Comparison of ENCODE assay signal across 8 cellular contexts in the genomic region with DNA sequence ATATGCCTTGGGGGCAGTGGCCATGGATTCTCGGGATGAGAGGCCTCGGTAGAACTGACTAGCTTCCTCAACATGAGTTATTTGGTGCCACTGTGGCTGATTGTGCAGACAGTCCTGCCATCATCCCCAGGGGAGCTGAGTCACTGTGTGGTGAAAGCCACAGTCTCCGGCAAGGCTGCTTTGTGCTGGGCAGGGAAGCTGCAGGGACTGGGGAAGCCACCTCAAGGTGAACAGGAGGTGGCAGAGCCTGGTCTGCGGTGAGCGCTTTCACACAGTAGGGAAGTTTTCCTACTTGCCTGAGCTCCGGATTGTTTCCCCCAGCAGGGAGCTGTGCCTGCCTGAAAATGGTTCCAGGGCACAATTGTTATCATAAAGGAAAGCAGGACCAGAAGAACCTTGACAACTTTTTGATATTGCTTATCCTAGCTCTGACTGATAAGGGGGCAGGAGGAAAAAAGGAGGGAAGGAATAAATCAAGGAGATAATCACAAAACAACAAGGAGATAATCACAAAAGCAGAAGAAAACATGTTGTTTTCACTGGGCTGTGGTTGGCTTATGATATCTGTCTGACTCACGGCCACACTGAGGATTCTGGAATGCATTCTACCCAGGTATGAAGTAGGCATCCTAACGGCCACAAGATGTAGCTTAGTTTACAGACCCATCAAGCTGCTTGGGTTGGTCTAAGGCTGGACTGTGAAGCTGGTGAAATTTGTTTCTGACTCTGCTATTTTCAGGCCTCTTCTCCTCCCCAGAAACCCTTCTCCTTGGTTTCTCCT. TPM values are rescaled to one million over a fixed set of nuclear protein-coding genes. Genes with fewer than 3 reads are reported as not detected.
A peak's percentile ranks its signal among the peaks of the same experiment; 100 is the strongest.
DNase-seq lines count a peak whose midpoint lies in the region; ATAC-seq lines count a peak whose summit lies in the region.

No MANE protein-coding gene starts in this region.

- no peak overlapping the region for H3K27ac ChIP-seq in BLaER1

- H3K4me2 ChIP-seq in BLaER1: peak overlapping the region; percentile 72

- DNase-seq in T1000 (lab: John Stamatoyannopoulos, UW) (peak; percentile 73), amniotic epithelial cell (ENCODE audit: low read depth) (peak; percentile 95), renal cortical epithelial cell (ENCODE audit: low read depth) (peak; percentile 76), NCI-H1417 treated with DMSO at 0.1 percent for 48 hours (lab: John Stamatoyannopoulos, UW) (no peak), DMS79 (lab: John Stamatoyannopoulos, UW) (no peak)

- H3K4me3 ChIP-seq in BLaER1: no peak overlapping the region

- no peaks in the 10 kb centered on the region for H3K36me3 ChIP-seq in BLaER1

- no peaks in the 10 kb centered on the region for H3K27me3 ChIP-seq in BLaER1

- peaks cover 3% of the 10 kb centered on the region; the same call in 1 of the 2 replicates for H3K9me3 ChIP-seq in BLaER1

- H3K9ac ChIP-seq in BLaER1: no peak overlapping the region

- peaks cover 30% of the 10 kb centered on the region for H3K4me1 ChIP-seq in BLaER1

- H4K20me1 ChIP-seq in BLaER1: no peaks in the 10 kb centered on the region

- ATAC-seq in GM19438 (IDR thresholded peaks at IDR 0.05; ENCODE audit: low read depth, unreplicated experiment): peak; percentile 74
- ATAC-seq in HG03521 (IDR thresholded peaks at IDR 0.05; ENCODE audit: unreplicated experiment): peak; percentile 81

RNA-seq across cellular contexts. Expression of gene GNG2, which starts 32.2 kb away (rescaled TPM):
- 0.52 and 2.8 TPM in 2 replicates for total RNA-seq in renal cortical epithelial cell

Comparison
In these comparisons a context has a peak if more than half of its experiments do, and no peak if none do; other contexts are left out.
1. DNase-seq: peak in T1000 (single experiment), amniotic epithelial cell (single experiment) and renal cortical epithelial cell (single experiment); none in NCI-H1417 treated with DMSO at 0.1 percent for 48 hours (single experiment) and DMS79 (single experiment).